In genomic region chr6:17673543-17674254, GRCh38 we compare ENCODE assay signal across 1 cellular context.
TF ChIP-seq lines count a peak whose summit lies in the region.

No MANE protein-coding gene starts in this region.

TF ChIP-seq in GM12878, 131 proteins besides CTCF, POLR2A, EP300 and RAD21 (continued from another document):
- TF ChIP-seq USF2 (IDR thresholded peaks at IDR 0.05; ENCODE audit: borderline replicate concordance, low read depth, low read length): no peak
- peak; percentile 62 for TF ChIP-seq JUNB (IDR thresholded peaks at IDR 0.05)
